Comparison of ENCODE assay signal across 10 cellular contexts in genomic region chr7:156895024-156895780, GRCh38. TPM values are rescaled to one million over a fixed set of nuclear protein-coding genes. Genes with fewer than 3 reads are reported as not detected.
DNase-seq lines count a peak whose midpoint lies in the region; ATAC-seq lines count a peak whose summit lies in the region.
"Had no signal": no experiment of that assay in that cellular context is flagged by ENCODE, and none has a peak within 500 bp of the region (broad histone marks: within the 10 kb centered on the region; RNA-seq: fewer than 3 reads in every experiment).

No MANE protein-coding gene starts in this region.

- H3K4me1 Mint-ChIP-seq in activated CD4-positive, alpha-beta T cell treated with anti-CD3 and anti-CD28 coated beads, Interleukin-2, amount 10 ng/mL, durations not matched to agents 7 days and 5 days = peaks cover 47% of the 10 kb centered on the region
- peaks cover 33% of the 10 kb centered on the region for H3K4me1 Mint-ChIP-seq in dendritic cell treated with granulocyte-macrophage colony-stimulating factor and Interleukin-4, amounts not matched to agents 40 ng/mL and 50 ng/mL, for 4 days (ENCODE audit: low read depth)
- peaks cover 16 to 33% of the 10 kb centered on the region in 2 donors for H3K4me1 Mint-ChIP-seq in stimulated activated naive B cell treated with anti-CD40 and anti-IgM and Interleukin-4, amounts not matched to agents 10 μg/mL and 1 μg/mL and 100 μg/mL, for 72 hours

- CTCF ChIA-PET in activated CD4-positive, alpha-beta T cell treated with anti-CD3 and anti-CD28 coated beads, Interleukin-2, amount 10 ng/mL, durations not matched to agents 7 days and 5 days (lab: Charles Lee) = interaction anchor here (0.6 to 2.3 kb wide), 2 partner anchors 11 to 32 kb away, joined by 3 to 9 read pairs; no protein-coding TSS in a partner anchor

- no peaks in the 10 kb centered on the region for H3K36me3 Mint-ChIP-seq in activated CD4-positive, alpha-beta T cell treated with anti-CD3 and anti-CD28 coated beads, Interleukin-2, amount 10 ng/mL, durations not matched to agents 7 days and 5 days (ENCODE audit: low read depth)
- H3K36me3 Mint-ChIP-seq in dendritic cell treated with granulocyte-macrophage colony-stimulating factor and Interleukin-4, amounts not matched to agents 40 ng/mL and 50 ng/mL, for 4 days (ENCODE audit: low read depth) = peaks cover 21% of the 10 kb centered on the region
- peaks cover 6 to 10% of the 10 kb centered on the region in 2 donors for H3K36me3 Mint-ChIP-seq in stimulated activated naive B cell treated with anti-CD40 and anti-IgM and Interleukin-4, amounts not matched to agents 10 μg/mL and 1 μg/mL and 100 μg/mL, for 72 hours

- POLR2A ChIA-PET in activated CD4-positive, alpha-beta T cell treated with anti-CD3 and anti-CD28 coated beads, Interleukin-2, amount 10 ng/mL, durations not matched to agents 7 days and 5 days (lab: Charles Lee) = no interaction called here

- H3K9me3 Mint-ChIP-seq in activated CD4-positive, alpha-beta T cell treated with anti-CD3 and anti-CD28 coated beads, Interleukin-2, amount 10 ng/mL, durations not matched to agents 7 days and 5 days = peaks cover 6% of the 10 kb centered on the region
- H3K9me3 Mint-ChIP-seq in dendritic cell treated with granulocyte-macrophage colony-stimulating factor and Interleukin-4, amounts not matched to agents 40 ng/mL and 50 ng/mL, for 4 days = peaks cover 9% of the 10 kb centered on the region
- H3K9me3 Mint-ChIP-seq in stimulated activated naive B cell treated with anti-CD40 and anti-IgM and Interleukin-4, amounts not matched to agents 10 μg/mL and 1 μg/mL and 100 μg/mL, for 72 hours = peaks cover 0 to 5% of the 10 kb centered on the region in 2 donors

- H3K4me3 Mint-ChIP-seq in activated CD4-positive, alpha-beta T cell treated with anti-CD3 and anti-CD28 coated beads, Interleukin-2, amount 10 ng/mL, durations not matched to agents 7 days and 5 days = peak overlapping the region; percentile 85
- H3K4me3 Mint-ChIP-seq in dendritic cell treated with granulocyte-macrophage colony-stimulating factor and Interleukin-4, amounts not matched to agents 40 ng/mL and 50 ng/mL, for 4 days = no peak overlapping the region
- peak overlapping the region in 1 of 2 donors; percentile 51 for H3K4me3 Mint-ChIP-seq in stimulated activated naive B cell treated with anti-CD40 and anti-IgM and Interleukin-4, amounts not matched to agents 10 μg/mL and 1 μg/mL and 100 μg/mL, for 72 hours

- DNase-seq in activated CD4-positive, alpha-beta T cell treated with anti-CD3 and anti-CD28 coated beads, Interleukin-2, amount 10 ng/mL, durations not matched to agents 7 days and 5 days = peak; percentile 24
- DNase-seq in activated CD4-positive, alpha-beta T cell treated with anti-CD3 and anti-CD28 coated beads, Interleukin-2, amount 50 U/mL, for 4 hours = no peak
- peak; percentile 53 for DNase-seq in OCI-M1 (lab: John Stamatoyannopoulos, UW)
- DNase-seq in stimulated activated naive B cell treated with anti-CD40 and anti-IgM and Interleukin-4, amounts not matched to agents 10 μg/mL and 1 μg/mL and 100 μg/mL, for 72 hours = no peak
- no peak for DNase-seq in putamen (ENCODE audit: low spot score)
- DNase-seq: activated effector memory CD4-positive, alpha-beta T cell treated with Interleukin-2 at 50 U/mL for 16 hours; NCI-H2227 treated with DMSO at 0.1 percent for 48 hours had no signal

- intact Hi-C loops in dendritic cell treated with granulocyte-macrophage colony-stimulating factor and Interleukin-4, amounts not matched to agents 40 ng/mL and 50 ng/mL, for 4 days (cut with micrococcal nuclease) = loop anchor here (10.0 kb wide), 2 partner anchors 960 to 1600 kb away; partner anchors contain the start of gene INSIG1

- H3K27me3 Mint-ChIP-seq in activated CD4-positive, alpha-beta T cell treated with anti-CD3 and anti-CD28 coated beads, Interleukin-2, amount 10 ng/mL, durations not matched to agents 7 days and 5 days = peaks cover 6% of the 10 kb centered on the region
- H3K27me3 Mint-ChIP-seq in dendritic cell treated with granulocyte-macrophage colony-stimulating factor and Interleukin-4, amounts not matched to agents 40 ng/mL and 50 ng/mL, for 4 days = no peaks in the 10 kb centered on the region
- H3K27me3 Mint-ChIP-seq in stimulated activated naive B cell treated with anti-CD40 and anti-IgM and Interleukin-4, amounts not matched to agents 10 μg/mL and 1 μg/mL and 100 μg/mL, for 72 hours = no peaks in the 10 kb centered on the region

- ATAC-seq in stimulated activated naive B cell treated with anti-CD40 and anti-IgM and Interleukin-4, amounts not matched to agents 10 μg/mL and 1 μg/mL and 100 μg/mL, for 72 hours (replicated peaks) = no peak
- ATAC-seq in HG03097 (IDR thresholded peaks at IDR 0.05; ENCODE audit: low FRiP score, unreplicated experiment) (no peak), HG03439 (IDR thresholded peaks at IDR 0.05; ENCODE audit: unreplicated experiment) (no peak)

- peak overlapping the region; percentile 71 for H3K27ac Mint-ChIP-seq in activated CD4-positive, alpha-beta T cell treated with anti-CD3 and anti-CD28 coated beads, Interleukin-2, amount 10 ng/mL, durations not matched to agents 7 days and 5 days
- H3K27ac Mint-ChIP-seq in dendritic cell treated with granulocyte-macrophage colony-stimulating factor and Interleukin-4, amounts not matched to agents 40 ng/mL and 50 ng/mL, for 4 days = peak overlapping the region; percentile 31
- peak overlapping the region; percentile 49 for H3K27ac Mint-ChIP-seq in stimulated activated naive B cell treated with anti-CD40 and anti-IgM and Interleukin-4, amounts not matched to agents 10 μg/mL and 1 μg/mL and 100 μg/mL, for 72 hours

RNA-seq across cellular contexts. Expression of gene LMBR1, which starts 2.2 kb away (rescaled TPM):
- total RNA-seq in activated CD4-positive, alpha-beta T cell treated with anti-CD3 and anti-CD28 coated beads, Interleukin-2, amount 10 ng/mL, durations not matched to agents 7 days and 5 days = 10 to 100 TPM; 38.8 to 43.5 TPM

RNA-seq across cellular contexts. Expression of gene NOM1, which starts 54.3 kb away (rescaled TPM):
- total RNA-seq in activated CD4-positive, alpha-beta T cell treated with anti-CD3 and anti-CD28 coated beads, Interleukin-2, amount 10 ng/mL, durations not matched to agents 7 days and 5 days = 10 to 100 TPM; 27.2 to 28.6 TPM

Comparison
In these comparisons a context has a peak if more than half of its experiments do, and no peak if none do; other contexts are left out.
1. DNase-seq: peak in activated CD4-positive, alpha-beta T cell treated with anti-CD3 and anti-CD28 coated beads, Interleukin-2, amount 10 ng/mL, durations not matched to agents 7 days and 5 days (single experiment) and OCI-M1 (single experiment); none in activated CD4-positive, alpha-beta T cell treated with anti-CD3 and anti-CD28 coated beads, Interleukin-2, amount 50 U/mL, for 4 hours (0 of 2), stimulated activated naive B cell treated with anti-CD40 and anti-IgM and Interleukin-4, amounts not matched to agents 10 μg/mL and 1 μg/mL and 100 μg/mL, for 72 hours (single experiment) and putamen (single experiment).
2. Peak in every context shown above with its lines, with median percentiles within 50 percentile points of each other: H3K27ac Mint-ChIP-seq.